ENCODE assay signal across 26 cellular contexts in the genomic region with DNA sequence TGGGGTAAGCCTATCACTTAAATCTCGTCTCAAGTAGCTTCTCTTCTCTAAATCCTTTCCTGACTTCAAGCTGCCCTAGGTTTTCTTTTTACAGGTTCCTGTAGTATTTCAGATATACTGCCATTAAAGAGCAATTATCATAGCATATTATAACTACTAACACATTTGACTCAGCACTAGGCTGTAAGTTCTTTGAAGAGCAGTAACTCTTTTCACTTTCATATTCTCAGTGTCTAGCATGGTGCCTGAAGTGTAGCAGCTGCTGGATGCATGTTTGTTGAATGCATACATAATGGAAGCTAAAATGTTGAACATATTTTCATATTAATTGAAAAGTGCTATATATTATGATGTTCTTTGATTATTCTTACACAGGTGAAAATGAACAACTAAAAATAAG. TPM values are rescaled to one million over a fixed set of nuclear protein-coding genes. Genes with fewer than 3 reads are reported as not detected.
DNase-seq lines count a peak whose midpoint lies in the region; ATAC-seq and TF ChIP-seq lines count a peak whose summit lies in the region.
"Had no signal": no experiment of that assay in that cellular context is flagged by ENCODE, and none has a peak within 500 bp of the region (broad histone marks: within the 10 kb centered on the region; RNA-seq: fewer than 3 reads in every experiment).

No MANE protein-coding gene starts in this region.

- H3K4me2 ChIP-seq in osteoblast (ENCODE audit: insufficient read depth, low read length): no peak overlapping the region
- H3K4me2 ChIP-seq: smooth muscle cell had no signal

- H3K79me2 ChIP-seq in osteoblast (ENCODE audit: insufficient read depth, low read length): no peaks in the 10 kb centered on the region

- H3K27ac ChIP-seq in osteoblast (ENCODE audit: low read depth, low read length): no peak overlapping the region
- H3K27ac ChIP-seq: lower lobe of right lung, pancreas, SJSA1, upper lobe of left lung had no signal

- ATAC-seq in GM18498 (IDR thresholded peaks at IDR 0.05; ENCODE audit: unreplicated experiment) (peak; percentile 87), GM19351 (IDR thresholded peaks at IDR 0.05; ENCODE audit: unreplicated experiment) (peak; percentile 89), HG02798 (IDR thresholded peaks at IDR 0.05; ENCODE audit: poor library complexity, unreplicated experiment) (peak; percentile 78), HG03196 (IDR thresholded peaks at IDR 0.05; ENCODE audit: unreplicated experiment) (peak; percentile 49), HG03469 (IDR thresholded peaks at IDR 0.05; ENCODE audit: unreplicated experiment) (no peak)
- ATAC-seq: activated CD8-positive, alpha-beta T cell treated with anti-CD3 and anti-CD28 coated beads, Interleukin-2, amount 10 ng/mL, durations not matched to agents 7 days and 5 days; activated naive CD8-positive, alpha-beta T cell treated with anti-CD3 and anti-CD28 coated beads, Interleukin-2, amount 50 U/mL, for 24 hours; lower lobe of right lung; natural killer cell treated with Interleukin-12 subunit alpha and Interleukin-12 subunit beta and Interleukin-15 and Interleukin-18, amount 100 ng/mL, for 72 hours; pancreas had no signal

- H4K20me1 ChIP-seq in osteoblast (ENCODE audit: insufficient read depth, low read length): no peaks in the 10 kb centered on the region

- no peak overlapping the region for H3K4me3 ChIP-seq in osteoblast (ENCODE audit: insufficient read depth, low read length)
- H3K4me3 ChIP-seq: lower lobe of right lung, pancreas, SJSA1, smooth muscle cell, upper lobe of left lung had no signal

- H2AFZ ChIP-seq in osteoblast (ENCODE audit: low read length): no peak overlapping the region

- in situ Hi-C loops in GM13976 (cut with MboI; ENCODE audit: low sequenced_read_pairs, unreplicated experiment): no loop called here

- TF ChIP-seq CTCF in GM13976 (IDR thresholded peaks at IDR 0.05; ENCODE audit: borderline replicate concordance, control extremely low read depth, extremely low read depth, insufficient read depth, missing control alignments): no peak
- no peak for TF ChIP-seq CTCF in osteoblast (IDR thresholded peaks at IDR 0.05; ENCODE audit: extremely low read depth, low read depth, low read length)

- no peaks in the 10 kb centered on the region for H3K27me3 ChIP-seq in osteoblast (ENCODE audit: insufficient read depth, low read length)
- H3K27me3 ChIP-seq: pancreas, SJSA1, upper lobe of left lung had no signal

- DNase-seq in GM13976 (ENCODE audit: low spot score): no peak
- no peak for DNase-seq in EL
- no peak for DNase-seq in osteoblast (ENCODE audit: insufficient read length, low spot score, missing footprints)
- DNase-seq: 8988T; activated CD4-positive, CD25-positive, alpha-beta regulatory T cell treated with anti-CD3 and anti-CD28 coated beads, Interleukin-2, amount 50 U/mL, for 72 hours; activated CD8-positive, alpha-beta T cell treated with anti-CD3 and anti-CD28 coated beads, Interleukin-2, amount 10 ng/mL, durations not matched to agents 7 days and 5 days; activated gamma-delta T cell; activated naive CD8-positive, alpha-beta T cell treated with anti-CD3 and anti-CD28 coated beads, Interleukin-2, amount 50 U/mL, for 24 hours; CD8-positive, alpha-beta memory T cell; lower lobe of right lung; NCI-H1092; NCI-H2029 treated with DMSO at 0.1 percent for 48 hours; NCI-H2227 treated with DMSO at 0.1 percent for 48 hours; pancreas; substantia nigra; upper lobe of left lung had no signal

- no peaks in the 10 kb centered on the region for H3K4me1 ChIP-seq in osteoblast (ENCODE audit: insufficient read depth, low read length)
- H3K4me1 ChIP-seq: lower lobe of right lung, pancreas, SJSA1 had no signal

- H3K36me3 ChIP-seq in osteoblast (ENCODE audit: insufficient read depth, low read length): no peaks in the 10 kb centered on the region
- H3K36me3 ChIP-seq: lower lobe of right lung, pancreas, SJSA1, upper lobe of left lung had no signal

- no peaks in the 10 kb centered on the region for H3K9me3 ChIP-seq in osteoblast (ENCODE audit: low read depth, low read length)
- H3K9me3 ChIP-seq: lower lobe of right lung, pancreas, SJSA1, upper lobe of left lung had no signal

RNA-seq across cellular contexts. Expression of a gene that starts 22.5 kb away (rescaled TPM):
- total RNA-seq in osteoblast: 0.29 and 0.36 TPM in 2 replicates
- total RNA-seq: chondrocyte, SJSA1 had no signal

RNA-seq across cellular contexts. Expression of a gene that starts 32.6 kb away (rescaled TPM):
- total RNA-seq in osteoblast: 171 and 198 TPM in 2 replicates
- total RNA-seq: T-helper 1 cell treated with Interleukin-12 subunit alpha and Interleukin-12 subunit beta and Interleukin-4 antibody, amounts not matched to agents 30 ng/mL and 1 ng/mL, for 36 hours had no signal
